20 cellular contexts compared by ENCODE assay signal in genomic region chr13:113819341-113819730, GRCh38. TPM values are rescaled to one million over a fixed set of nuclear protein-coding genes. Genes with fewer than 3 reads are reported as not detected.
DNase-seq lines count a peak whose midpoint lies in the region; ATAC-seq and TF ChIP-seq lines count a peak whose summit lies in the region.
"Had no signal": no experiment of that assay in that cellular context is flagged by ENCODE, and none has a peak within 500 bp of the region (broad histone marks: within the 10 kb centered on the region; RNA-seq: fewer than 3 reads in every experiment).

No MANE protein-coding gene starts in this region.

- H3K9me3 Mint-ChIP-seq in activated T-cell treated with anti-CD3 and anti-CD28 coated beads, Interleukin-2, amount 50 U/mL, for 4 hours: no peaks in the 10 kb centered on the region

- peaks cover 3% of the 10 kb centered on the region for H3K27me3 Mint-ChIP-seq in activated T-cell treated with anti-CD3 and anti-CD28 coated beads, Interleukin-2, amount 50 U/mL, for 4 hours (ENCODE audit: low read depth)

- H3K9me3 ChIP-seq in right atrium auricular region (no peaks in the 10 kb centered on the region), heart right ventricle (no peaks in the 10 kb centered on the region), esophagus squamous epithelium (no peaks in the 10 kb centered on the region), gastrocnemius medialis (no peaks in the 10 kb centered on the region)

- TF ChIP-seq CTCF in right atrium auricular region (IDR thresholded peaks at IDR 0.05) (no peak), heart right ventricle (IDR thresholded peaks at IDR 0.05) (no peak), esophagus squamous epithelium (IDR thresholded peaks at IDR 0.05) (no peak), gastrocnemius medialis (IDR thresholded peaks at IDR 0.05 in 4 of 5, conservative IDR thresholded peaks at IDR 0.05 in 1 of 5) (no peak)

- H3K4me1 ChIP-seq in right atrium auricular region: peaks cover 0 to 65% of the 10 kb centered on the region in 2 donors
- peaks cover 52 to 76% (median 59%) of the 10 kb centered on the region in 9 donors for H3K4me1 ChIP-seq in heart right ventricle
- peaks cover 33 to 87% (median 44%) of the 10 kb centered on the region in 3 donors for H3K4me1 ChIP-seq in esophagus squamous epithelium
- peaks cover 33 to 39% of the 10 kb centered on the region in 2 donors for H3K4me1 ChIP-seq in gastrocnemius medialis

- H3K36me3 ChIP-seq in right atrium auricular region (peaks cover 22% of the 10 kb centered on the region), heart right ventricle (peaks cover 0 to 32% (median 21%) of the 10 kb centered on the region in 9 donors), esophagus squamous epithelium (peaks cover 5 to 36% (median 10%) of the 10 kb centered on the region in 3 donors), gastrocnemius medialis (peaks cover 0 to 11% of the 10 kb centered on the region in 2 donors)

- H3K36me3 Mint-ChIP-seq in activated T-cell treated with anti-CD3 and anti-CD28 coated beads, Interleukin-2, amount 50 U/mL, for 4 hours (ENCODE audit: insufficient read depth): no peaks in the 10 kb centered on the region

- TF ChIP-seq POLR2A in esophagus squamous epithelium (IDR thresholded peaks at IDR 0.05): no peak
- TF ChIP-seq POLR2A in gastrocnemius medialis (IDR thresholded peaks at IDR 0.05): no peak

- in situ Hi-C loops in gastrocnemius medialis (cut with MboI; ENCODE audit: low sequenced_read_pairs in 4 of 4): no loop called here

- WGBS in heart right ventricle, 2 donors: 84 to 85% methylated on average over 13 of the region's 13 CpGs
- 82 to 100% methylated on average over 4 to 7 of the region's 13 CpGs for WGBS in esophagus squamous epithelium, 2 donors

- H3K27me3 ChIP-seq in right atrium auricular region: no peaks in the 10 kb centered on the region
- H3K27me3 ChIP-seq in heart right ventricle: no peaks in the 10 kb centered on the region
- H3K27me3 ChIP-seq in esophagus squamous epithelium: no peaks in the 10 kb centered on the region
- H3K27me3 ChIP-seq in gastrocnemius medialis: no peaks in the 10 kb centered on the region

- DNase-seq in right atrium auricular region (ENCODE audit: low spot score): no peak
- no peak for DNase-seq in heart right ventricle
- DNase-seq in esophagus squamous epithelium (lab: John Stamatoyannopoulos, UW): no peak
- no peak for DNase-seq in gastrocnemius medialis
- DNase-seq in activated T-cell treated with anti-CD3 and anti-CD28 coated beads, Interleukin-2, amount 50 U/mL, for 4 hours: no peak
- no peak for DNase-seq in activated T-cell treated with anti-CD3 and anti-CD28 coated beads for 4 hours
- no peak for DNase-seq in stimulated activated CD4-positive, alpha-beta T cell treated with anti-CD3 and anti-CD28 coated beads, Interleukin-15, amount 100 ng/mL, for 24 hours
- DNase-seq in left colon: no peak
- DNase-seq: AML-193; CD4-positive, alpha-beta memory T cell; DND-41; GDM1; NCI-H1092; NCI-H1694; NCI-H2107; NCI-H345; NCI-H526 treated with DMSO at 0.1 percent for 48 hours; OCI-M1 had no signal

- intact Hi-C loops in heart right ventricle (cut with DNase I): loop anchor here in 9 of 10 donors (5.0 kb wide), 5 partner anchors 43 to 408 kb away; partner anchors contain the start of gene GAS6 (in 1 of the 9)
- intact Hi-C loops in esophagus squamous epithelium (cut with DNase I): loop anchor here (5.0 kb wide), 1 partner anchor 88 kb away; no protein-coding TSS in a partner anchor
- intact Hi-C loops in gastrocnemius medialis (cut with DNase I; ENCODE audit: low total_unique reads): no loop called here
- intact Hi-C loops in left colon (cut with DNase I, micrococcal nuclease): loop anchor here in 1 of 2 donors (5.0 kb wide), 1 partner anchor 128 kb away; no protein-coding TSS in a partner anchor

- peak overlapping the region; percentile 85 to 93 for H3K27ac ChIP-seq in right atrium auricular region
- H3K27ac ChIP-seq in heart right ventricle: peak overlapping the region in 4 of 10 donors; percentile 0 to 89 (median 82)
- H3K27ac ChIP-seq in esophagus squamous epithelium: peak overlapping the region; percentile 33 to 91 (median 82)
- H3K27ac ChIP-seq in gastrocnemius medialis: peak overlapping the region; percentile 94 to 97 (median 96)
- H3K27ac ChIP-seq: KMS-11 had no signal

- ATAC-seq in heart right ventricle (no peak), gastrocnemius medialis (no peak), left colon (no peak)
- no peak for ATAC-seq in activated T-cell treated with anti-CD3 and anti-CD28 coated beads, Interleukin-2, amount 50 U/mL, for 4 hours
- ATAC-seq: GM23338 had no signal

- H3K4me3 ChIP-seq in right atrium auricular region: no peak overlapping the region
- H3K4me3 ChIP-seq in heart right ventricle: no peak overlapping the region
- H3K4me3 ChIP-seq in esophagus squamous epithelium: no peak overlapping the region
- no peak overlapping the region for H3K4me3 ChIP-seq in gastrocnemius medialis
- H3K4me3 ChIP-seq: GM23338 had no signal

- H3K4me3 Mint-ChIP-seq in activated T-cell treated with anti-CD3 and anti-CD28 coated beads, Interleukin-2, amount 50 U/mL, for 4 hours: no peak overlapping the region
- H3K4me3 Mint-ChIP-seq: GM23338 had no signal

- peaks cover 18% of the 10 kb centered on the region for H3K4me1 Mint-ChIP-seq in activated T-cell treated with anti-CD3 and anti-CD28 coated beads, Interleukin-2, amount 50 U/mL, for 4 hours (ENCODE audit: low read depth)
- H3K4me1 Mint-ChIP-seq: GM23338 had no signal

RNA-seq across cellular contexts. Expression of gene GAS6, which starts 44.5 kb away (rescaled TPM):
- total RNA-seq in right atrium auricular region (100 to 1,000 TPM; 206 to 254 TPM), heart right ventricle (100 to 1,000 TPM; 146 to 223 (median 174) TPM), esophagus squamous epithelium (100 to 1,000 TPM in 1 of 4 donors, 10 to 100 TPM in 3; 43.0 to 112 (median 68.5) TPM), gastrocnemius medialis (100 to 1,000 TPM in 1 of 4 donors, 10 to 100 TPM in 3; 68.6 to 122 (median 86.3) TPM), left colon (100 to 1,000 TPM; 125 to 185 TPM)
- polyA plus RNA-seq in heart right ventricle: 100 to 1,000 TPM; 113 to 280 TPM
- under 1 TPM; 0.61 to 0.84 (median 0.71) TPM for total RNA-seq in activated T-cell treated with anti-CD3 and anti-CD28 coated beads, Interleukin-2, amount 50 U/mL, for 4 hours

Comparison
In these comparisons a context has a peak if more than half of its experiments do, and no peak if none do; other contexts are left out.
1. RNA of gene GAS6, which starts 44.5 kb away (total RNA-seq): 206 to 254 TPM in right atrium auricular region, 125 to 185 TPM in left colon, 146 to 223 TPM in heart right ventricle, 68.6 to 122 TPM in gastrocnemius medialis and 43.0 to 112 TPM in esophagus squamous epithelium; 0.61 to 0.84 TPM in activated T-cell treated with anti-CD3 and anti-CD28 coated beads, Interleukin-2, amount 50 U/mL, for 4 hours; every median in the first group is over 10 times any median in the second.